Comparison of ENCODE assay signal across 1 cellular context in genomic region chr7:106736508-106737201, GRCh38.
TF ChIP-seq lines count a peak whose summit lies in the region.

No MANE protein-coding gene starts in this region.

TF ChIP-seq in K562, 482 proteins besides CTCF, POLR2A, EP300 and RAD21 (continued from another document):
- peak; percentile 92 for TF ChIP-seq DEAF1 (CRISPR knock-in tag; IDR thresholded peaks at IDR 0.05)
- no peak for TF ChIP-seq GTF2E2 (tag; IDR thresholded peaks at IDR 0.05)
- TF ChIP-seq, protein P1, sequence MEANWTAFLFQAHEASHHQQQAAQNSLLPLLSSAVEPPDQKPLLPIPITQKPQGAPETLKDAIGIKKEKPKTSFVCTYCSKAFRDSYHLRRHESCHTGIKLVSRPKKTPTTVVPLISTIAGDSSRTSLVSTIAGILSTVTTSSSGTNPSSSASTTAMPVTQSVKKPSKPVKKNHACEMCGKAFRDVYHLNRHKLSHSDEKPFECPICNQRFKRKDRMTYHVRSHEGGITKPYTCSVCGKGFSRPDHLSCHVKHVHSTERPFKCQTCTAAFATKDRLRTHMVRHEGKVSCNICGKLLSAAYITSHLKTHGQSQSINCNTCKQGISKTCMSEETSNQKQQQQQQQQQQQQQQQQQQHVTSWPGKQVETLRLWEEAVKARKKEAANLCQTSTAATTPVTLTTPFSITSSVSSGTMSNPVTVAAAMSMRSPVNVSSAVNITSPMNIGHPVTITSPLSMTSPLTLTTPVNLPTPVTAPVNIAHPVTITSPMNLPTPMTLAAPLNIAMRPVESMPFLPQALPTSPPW (CRISPR knock-in tag; IDR thresholded peaks at IDR 0.05) = peak; percentile 27; the same call in 1 of the 2 replicates
- peak; percentile 89 for TF ChIP-seq BRD9 (IDR thresholded peaks at IDR 0.05; ENCODE audit: low read depth, partially characterized antibody)
- TF ChIP-seq HNRNPUL1 (IDR thresholded peaks at IDR 0.05; ENCODE audit: low read length) = 0 out of 2 replicates have a peak, but pooled peaks have one; percentile 47
- TF ChIP-seq ZNF212 (CRISPR knock-in tag; IDR thresholded peaks at IDR 0.05) = no peak; the same call in 1 of the 2 replicates
- TF ChIP-seq SRF (CRISPR knock-in tag; IDR thresholded peaks at IDR 0.05) = 0 out of 4 replicates have a peak, but pooled peaks of 1 of the 2 experiments have one; percentile 8
- TF ChIP-seq CC2D1A (IDR thresholded peaks at IDR 0.05) = peak; percentile 90; the same call in 1 of the 2 replicates
- TF ChIP-seq, protein P2, sequence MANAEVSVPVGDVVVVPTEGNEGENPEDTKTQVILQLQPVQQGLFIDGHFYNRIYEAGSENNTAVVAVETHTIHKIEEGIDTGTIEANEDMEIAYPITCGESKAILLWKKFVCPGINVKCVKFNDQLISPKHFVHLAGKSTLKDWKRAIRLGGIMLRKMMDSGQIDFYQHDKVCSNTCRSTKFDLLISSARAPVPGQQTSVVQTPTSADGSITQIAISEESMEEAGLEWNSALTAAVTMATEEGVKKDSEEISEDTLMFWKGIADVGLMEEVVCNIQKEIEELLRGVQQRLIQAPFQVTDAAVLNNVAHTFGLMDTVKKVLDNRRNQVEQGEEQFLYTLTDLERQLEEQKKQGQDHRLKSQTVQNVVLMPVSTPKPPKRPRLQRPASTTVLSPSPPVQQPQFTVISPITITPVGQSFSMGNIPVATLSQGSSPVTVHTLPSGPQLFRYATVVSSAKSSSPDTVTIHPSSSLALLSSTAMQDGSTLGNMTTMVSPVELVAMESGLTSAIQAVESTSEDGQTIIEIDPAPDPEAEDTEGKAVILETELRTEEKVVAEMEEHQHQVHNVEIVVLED (CRISPR knock-in tag; IDR thresholded peaks at IDR 0.05) = 0 out of 2 replicates have a peak, but pooled peaks have one; percentile 21
- peak; percentile 90; the same call in 1 of the 2 replicates for TF ChIP-seq ARID3A (IDR thresholded peaks at IDR 0.05; ENCODE audit: borderline replicate concordance, low read depth, low read length)
- TF ChIP-seq, protein P3, sequence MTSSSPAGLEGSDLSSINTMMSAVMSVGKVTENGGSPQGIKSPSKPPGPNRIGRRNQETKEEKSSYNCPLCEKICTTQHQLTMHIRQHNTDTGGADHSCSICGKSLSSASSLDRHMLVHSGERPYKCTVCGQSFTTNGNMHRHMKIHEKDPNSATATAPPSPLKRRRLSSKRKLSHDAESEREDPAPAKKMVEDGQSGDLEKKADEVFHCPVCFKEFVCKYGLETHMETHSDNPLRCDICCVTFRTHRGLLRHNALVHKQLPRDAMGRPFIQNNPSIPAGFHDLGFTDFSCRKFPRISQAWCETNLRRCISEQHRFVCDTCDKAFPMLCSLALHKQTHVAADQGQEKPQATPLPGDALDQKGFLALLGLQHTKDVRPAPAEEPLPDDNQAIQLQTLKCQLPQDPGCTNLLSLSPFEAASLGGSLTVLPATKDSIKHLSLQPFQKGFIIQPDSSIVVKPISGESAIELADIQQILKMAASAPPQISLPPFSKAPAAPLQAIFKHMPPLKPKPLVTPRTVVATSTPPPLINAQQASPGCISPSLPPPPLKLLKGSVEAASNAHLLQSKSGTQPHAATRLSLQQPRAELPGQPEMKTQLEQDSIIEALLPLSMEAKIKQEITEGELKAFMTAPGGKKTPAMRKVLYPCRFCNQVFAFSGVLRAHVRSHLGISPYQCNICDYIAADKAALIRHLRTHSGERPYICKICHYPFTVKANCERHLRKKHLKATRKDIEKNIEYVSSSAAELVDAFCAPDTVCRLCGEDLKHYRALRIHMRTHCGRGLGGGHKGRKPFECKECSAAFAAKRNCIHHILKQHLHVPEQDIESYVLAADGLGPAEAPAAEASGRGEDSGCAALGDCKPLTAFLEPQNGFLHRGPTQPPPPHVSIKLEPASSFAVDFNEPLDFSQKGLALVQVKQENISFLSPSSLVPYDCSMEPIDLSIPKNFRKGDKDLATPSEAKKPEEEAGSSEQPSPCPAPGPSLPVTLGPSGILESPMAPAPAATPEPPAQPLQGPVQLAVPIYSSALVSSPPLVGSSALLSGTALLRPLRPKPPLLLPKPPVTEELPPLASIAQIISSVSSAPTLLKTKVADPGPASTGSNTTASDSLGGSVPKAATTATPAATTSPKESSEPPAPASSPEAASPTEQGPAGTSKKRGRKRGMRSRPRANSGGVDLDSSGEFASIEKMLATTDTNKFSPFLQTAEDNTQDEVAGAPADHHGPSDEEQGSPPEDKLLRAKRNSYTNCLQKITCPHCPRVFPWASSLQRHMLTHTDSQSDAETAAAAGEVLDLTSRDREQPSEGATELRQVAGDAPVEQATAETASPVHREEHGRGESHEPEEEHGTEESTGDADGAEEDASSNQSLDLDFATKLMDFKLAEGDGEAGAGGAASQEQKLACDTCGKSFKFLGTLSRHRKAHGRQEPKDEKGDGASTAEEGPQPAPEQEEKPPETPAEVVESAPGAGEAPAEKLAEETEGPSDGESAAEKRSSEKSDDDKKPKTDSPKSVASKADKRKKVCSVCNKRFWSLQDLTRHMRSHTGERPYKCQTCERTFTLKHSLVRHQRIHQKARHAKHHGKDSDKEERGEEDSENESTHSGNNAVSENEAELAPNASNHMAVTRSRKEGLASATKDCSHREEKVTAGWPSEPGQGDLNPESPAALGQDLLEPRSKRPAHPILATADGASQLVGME (CRISPR knock-in tag; IDR thresholded peaks at IDR 0.05) = peak; percentile 61; the same call in 1 of the 2 replicates
TF ChIP-seq in K562: peak in this region for 76.
